27 cellular contexts compared by ENCODE assay signal in the genomic region with DNA sequence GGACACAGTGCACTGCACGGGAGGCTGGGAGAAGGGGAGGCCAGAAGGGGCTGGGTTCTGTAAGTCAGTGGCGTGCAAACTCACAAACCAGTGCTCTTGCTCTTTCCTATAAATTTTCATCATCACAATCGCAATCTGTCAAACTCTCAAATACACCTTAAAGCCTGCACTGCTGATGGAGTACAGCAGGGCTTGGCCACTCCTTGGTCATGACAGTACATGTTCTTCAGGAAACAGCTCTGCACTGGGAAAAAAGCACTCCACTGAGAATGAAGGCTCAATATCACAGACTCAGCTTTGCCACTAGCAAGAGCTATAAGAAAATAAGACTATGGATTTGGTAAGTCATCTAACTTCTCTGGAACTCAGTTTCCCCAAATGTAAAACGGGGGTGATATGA.
DNase-seq lines count a peak whose midpoint lies in the region; TF ChIP-seq lines count a peak whose summit lies in the region.
"Had no signal": no experiment of that assay in that cellular context is flagged by ENCODE, and none has a peak within 500 bp of the region (broad histone marks: within the 10 kb centered on the region; RNA-seq: fewer than 3 reads in every experiment).

No MANE protein-coding gene starts in this region.

- H3K4me3 ChIP-seq in OCI-LY7 (ENCODE audit: low read depth, low read length, poor library complexity, severe bottlenecking) = no peak overlapping the region
- H3K4me3 ChIP-seq in esophagus squamous epithelium = no peak overlapping the region
- H3K4me3 ChIP-seq in sigmoid colon = no peak overlapping the region
- H3K4me3 ChIP-seq: BLaER1, K562, MG63, ovary, thyroid gland had no signal

- no peaks in the 10 kb centered on the region for H4K20me1 ChIP-seq in OCI-LY7 (ENCODE audit: insufficient read depth, low read length)
- H4K20me1 ChIP-seq: BLaER1 had no signal

- no TSS peak for BruUV-seq in OCI-LY7 (replicated peaks; lab: Mats Ljungman, UMichigan)

- peak overlapping the region; percentile 31 for H3K27ac Mint-ChIP-seq in HFFc6
- H3K27ac Mint-ChIP-seq: activated CD8-positive, alpha-beta T cell treated with anti-CD3 and anti-CD28 coated beads, Interleukin-2, amount 10 ng/mL, durations not matched to agents 7 days and 5 days; activated naive CD4-positive, alpha-beta T cell treated with anti-CD3 and anti-CD28 coated beads for 36 hours; stimulated activated naive CD8-positive, alpha-beta T cell treated with anti-CD3 and anti-CD28 coated beads, Interleukin-15, amount 100 ng/mL, for 72 hours; T-helper 2 cell treated with Interferon-gamma antibody and Interleukin-4, amounts not matched to agents 5 μg/mL and 100 μg/mL, for 36 hours had no signal

- POLR2A ChIA-PET in OCI-LY7 (lab: Charles Lee) = interaction anchor here (0.5 to 1.5 kb wide), 3 partner anchors 103 to 290 kb away, joined by 3 to 6 read pairs (median 3); no protein-coding TSS in a partner anchor

- H2AFZ ChIP-seq in OCI-LY7 (ENCODE audit: low read length) = no peak overlapping the region

- DNase-seq in HFFc6 = no peak
- DNase-seq in OCI-LY7 (ENCODE audit: low spot score) = no peak
- DNase-seq in esophagus squamous epithelium (lab: John Stamatoyannopoulos, UW) = no peak
- DNase-seq in sigmoid colon = no peak
- DNase-seq in inferior parietal cortex (ENCODE audit: extremely low spot score) = no peak
- no peak for DNase-seq in central memory CD4-positive, alpha-beta T cell
- no peak for DNase-seq in NCI-H2171 (lab: John Stamatoyannopoulos, UW)
- DNase-seq: activated CD4-positive, alpha-beta T cell treated with anti-CD3 and anti-CD28 coated beads for 4 hours; activated CD8-positive, alpha-beta T cell treated with anti-CD3 and anti-CD28 coated beads, Interleukin-2, amount 10 ng/mL, durations not matched to agents 7 days and 5 days; activated naive CD4-positive, alpha-beta T cell treated with anti-CD3 and anti-CD28 coated beads for 36 hours; head of caudate nucleus; kidney glomerular epithelial cell; MG63; NCI-H1105; NCI-H187; NCI-H526; ovary; PC-3; retina; SHP77; stimulated activated CD8-positive, alpha-beta memory T cell treated with anti-CD3 and anti-CD28 coated beads, Interleukin-4, amount 100 ng/mL, for 48 hours; stimulated activated naive CD8-positive, alpha-beta T cell treated with anti-CD3 and anti-CD28 coated beads, Interleukin-15, amount 100 ng/mL, for 72 hours; thyroid gland had no signal

- H3K27me3 ChIP-seq in esophagus squamous epithelium = no peaks in the 10 kb centered on the region
- H3K27me3 ChIP-seq in sigmoid colon = no peaks in the 10 kb centered on the region
- H3K27me3 ChIP-seq: BLaER1, MG63, ovary, thyroid gland had no signal

- H3K27ac ChIP-seq in OCI-LY7 (ENCODE audit: low read depth, low read length, poor library complexity, severe bottlenecking) = peak overlapping the region; percentile 34
- peak overlapping the region; percentile 68 to 95 (median 86) for H3K27ac ChIP-seq in esophagus squamous epithelium
- H3K27ac ChIP-seq in sigmoid colon = peak overlapping the region in 3 of 4 donors; percentile 85 to 87 (median 86)
- H3K27ac ChIP-seq: BLaER1, ovary, VCaP had no signal

- no peaks in the 10 kb centered on the region for H3K9me2 ChIP-seq in OCI-LY7 (ENCODE audit: insufficient read depth, low read length)

- no peaks in the 10 kb centered on the region for H3K36me3 Mint-ChIP-seq in HFFc6 (ENCODE audit: low read depth)

- intact Hi-C loops in OCI-LY7 (cut with micrococcal nuclease; ENCODE audit: unreplicated experiment) = loop anchor here (10.0 kb wide), 1 partner anchor 563 kb away; no protein-coding TSS in a partner anchor
- intact Hi-C loops in esophagus squamous epithelium (cut with DNase I) = no loop called here
- intact Hi-C loops in sigmoid colon (cut with DNase I) = loop anchor here (2.0 to 5.0 kb wide), 2 partner anchors 175 to 291 kb away; no protein-coding TSS in a partner anchor

- WGBS in esophagus squamous epithelium, 2 donors = 27 to 69% methylated on average over 4 of the region's 4 CpGs
- 93 to 94% methylated on average over 4 of the region's 4 CpGs for WGBS in sigmoid colon, 2 donors

- no peaks in the 10 kb centered on the region for H3K9me3 ChIP-seq in OCI-LY7 (ENCODE audit: low read length)
- no peaks in the 10 kb centered on the region for H3K9me3 ChIP-seq in esophagus squamous epithelium
- no peaks in the 10 kb centered on the region for H3K9me3 ChIP-seq in sigmoid colon
- H3K9me3 ChIP-seq: BLaER1, MG63, ovary, thyroid gland had no signal

- H3K27me3 Mint-ChIP-seq in HFFc6 (ENCODE audit: insufficient read depth) = no peaks in the 10 kb centered on the region

- TF ChIP-seq POLR2A in esophagus squamous epithelium (IDR thresholded peaks at IDR 0.05) = no peak
- TF ChIP-seq POLR2A in sigmoid colon (IDR thresholded peaks at IDR 0.05) = no peak

- TF ChIP-seq CTCF in HFFc6 (IDR thresholded peaks at IDR 0.05) (no peak), OCI-LY7 (conservative IDR thresholded peaks at IDR 0.05; ENCODE audit: low read length) (no peak), esophagus squamous epithelium (IDR thresholded peaks at IDR 0.05) (peak in 2 of 6 experiments; percentile 14 to 31), sigmoid colon (IDR thresholded peaks at IDR 0.05) (no peak)

- H3K4me1 Mint-ChIP-seq in HFFc6 (ENCODE audit: low read depth) = peaks cover 81% of the 10 kb centered on the region

- H3K4me2 ChIP-seq in OCI-LY7 (ENCODE audit: low read length) = 0 out of 2 replicates have a peak overlapping the region, but pooled peaks have one; percentile 17
- H3K4me2 ChIP-seq: BLaER1 had no signal

- H3K36me3 ChIP-seq in OCI-LY7 (ENCODE audit: insufficient read depth, low read length) = no peaks in the 10 kb centered on the region
- no peaks in the 10 kb centered on the region for H3K36me3 ChIP-seq in esophagus squamous epithelium
- H3K36me3 ChIP-seq in sigmoid colon = no peaks in the 10 kb centered on the region
- H3K36me3 ChIP-seq: BLaER1, MG63, ovary, thyroid gland had no signal

- H3K9me3 Mint-ChIP-seq in HFFc6 = no peaks in the 10 kb centered on the region
- H3K9me3 Mint-ChIP-seq: activated naive CD4-positive, alpha-beta T cell treated with anti-CD3 and anti-CD28 coated beads for 36 hours; stimulated activated naive CD8-positive, alpha-beta T cell treated with anti-CD3 and anti-CD28 coated beads, Interleukin-15, amount 100 ng/mL, for 72 hours; T-helper 2 cell treated with Interferon-gamma antibody and Interleukin-4, amounts not matched to agents 5 μg/mL and 100 μg/mL, for 36 hours had no signal

- H3K4me1 ChIP-seq in OCI-LY7 (ENCODE audit: insufficient read depth, low read length, poor library complexity, severe bottlenecking) (peaks cover 99% of the 10 kb centered on the region), esophagus squamous epithelium (peaks cover 24 to 97% (median 67%) of the 10 kb centered on the region in 3 donors), sigmoid colon (peaks cover 0 to 95% (median 87%) of the 10 kb centered on the region in 4 donors)

- TF ChIP-seq EP300 in sigmoid colon (IDR thresholded peaks at IDR 0.05) = no peak

- CTCF ChIA-PET in OCI-LY7 (lab: Charles Lee; ENCODE audit: unreplicated experiment) = no interaction called here

- H3K4me3 Mint-ChIP-seq in HFFc6 = no peak overlapping the region
- H3K4me3 Mint-ChIP-seq: activated CD8-positive, alpha-beta T cell treated with anti-CD3 and anti-CD28 coated beads, Interleukin-2, amount 10 ng/mL, durations not matched to agents 7 days and 5 days; activated naive CD4-positive, alpha-beta T cell treated with anti-CD3 and anti-CD28 coated beads for 36 hours; stimulated activated naive CD8-positive, alpha-beta T cell treated with anti-CD3 and anti-CD28 coated beads, Interleukin-15, amount 100 ng/mL, for 72 hours; T-helper 2 cell treated with Interferon-gamma antibody and Interleukin-4, amounts not matched to agents 5 μg/mL and 100 μg/mL, for 36 hours had no signal

- H3K79me2 ChIP-seq in OCI-LY7 (ENCODE audit: insufficient read depth, low read depth, low read length) = peaks cover 66% of the 10 kb centered on the region; the same call in 1 of the 2 replicates

Comparison
In these comparisons a context has a peak if more than half of its experiments do, and no peak if none do; other contexts are left out.
1. H3K27ac ChIP-seq: peak in every context shown above with its lines; median percentile 86 in esophagus squamous epithelium; 86 in sigmoid colon; 34 in OCI-LY7.